Comparison of ENCODE assay signal across 8 cellular contexts in the genomic region with DNA sequence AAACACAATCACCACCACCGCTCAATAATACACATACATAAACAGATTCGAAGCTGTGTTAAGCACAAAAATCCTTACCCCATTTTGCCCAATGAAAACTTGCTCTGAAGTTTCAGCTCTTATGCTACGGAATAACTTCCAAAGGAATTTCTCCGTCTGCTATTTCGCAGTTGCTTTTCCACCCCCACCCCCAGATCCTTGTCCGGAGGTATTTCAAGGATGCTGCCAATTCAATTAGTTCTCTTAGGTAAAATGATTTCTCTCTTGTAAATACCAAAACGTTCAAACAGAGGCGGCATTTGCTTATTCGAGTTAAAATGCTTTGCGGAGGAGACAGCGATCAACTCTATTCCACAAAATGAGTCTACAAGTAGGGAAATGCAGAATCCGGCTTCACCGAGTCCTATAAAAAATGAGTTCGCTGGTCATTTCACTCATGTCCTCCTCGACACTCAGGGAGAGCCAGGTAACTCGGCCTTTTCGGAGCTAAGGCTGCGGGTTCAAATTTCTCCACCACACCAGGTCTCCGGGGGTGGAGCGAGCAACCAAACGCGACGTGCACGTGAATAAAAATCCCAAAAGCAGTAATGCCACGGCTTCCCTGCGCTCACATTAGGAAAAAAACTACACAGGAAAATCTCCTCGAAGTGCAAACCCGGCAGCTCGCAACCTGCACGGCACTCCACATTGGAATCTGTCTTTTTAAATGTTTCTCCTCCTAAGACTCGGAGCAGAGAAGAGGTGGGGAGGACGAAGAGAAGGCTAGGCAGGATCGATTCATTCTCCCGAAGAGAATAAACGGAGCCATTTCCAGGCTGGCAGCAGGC. TPM values are rescaled to one million over a fixed set of nuclear protein-coding genes. Genes with fewer than 3 reads are reported as not detected.
A peak's percentile ranks its signal among the peaks of the same experiment; 100 is the strongest.
DNase-seq lines count a peak whose midpoint lies in the region; ATAC-seq and TF ChIP-seq lines count a peak whose summit lies in the region.

No MANE protein-coding gene starts in this region.

- peak overlapping the region; percentile 91 for H3K27ac Mint-ChIP-seq in Caco-2 (ENCODE audit: unreplicated experiment)

- H3K36me3 ChIP-seq in Caco-2 (ENCODE audit: control insufficient read depth, insufficient read depth, low read length) (no peaks in the 10 kb centered on the region), WERI-Rb-1 (no peaks in the 10 kb centered on the region; the same call in 1 of the 2 replicates), ovary (no peaks in the 10 kb centered on the region)

- ATAC-seq in HG03097 (IDR thresholded peaks at IDR 0.05; ENCODE audit: low FRiP score, unreplicated experiment): no peak
- ATAC-seq in GM18511 (IDR thresholded peaks at IDR 0.05; ENCODE audit: unreplicated experiment): no peak

- no peaks in the 10 kb centered on the region for H3K9me3 ChIP-seq in Caco-2
- H3K9me3 ChIP-seq in WERI-Rb-1 (ENCODE audit: severe bottlenecking): no peaks in the 10 kb centered on the region
- H3K9me3 ChIP-seq in ovary: no peaks in the 10 kb centered on the region

- no peak for TF ChIP-seq EP300 in ovary (IDR thresholded peaks at IDR 0.05)

- intact Hi-C loops in Caco-2 (cut with micrococcal nuclease; ENCODE audit: unreplicated experiment): no loop called here
- intact Hi-C loops in ovary (cut with DNase I): no loop called here

- H3K27me3 Mint-ChIP-seq in Caco-2 (ENCODE audit: insufficient read depth, unreplicated experiment): no peaks in the 10 kb centered on the region

- POLR2A ChIA-PET in Caco-2 (lab: Charles Lee): interaction anchor here (1.0 to 2.1 kb wide), 2 partner anchors 11 to 100 kb away, joined by 4 to 6 read pairs; partner anchors contain the start of gene TENT2

- DNase-seq in Caco-2: peak; percentile 33 to 38
- no peak for DNase-seq in HFF-Myc (ENCODE audit: extremely low read depth, low read depth)
- peak; percentile 19 for DNase-seq in WERI-Rb-1
- peak; percentile 20 for DNase-seq in fibroblast of mammary gland (ENCODE audit: low read depth)
- DNase-seq in ovary: peak in 1 of 5 donors; percentile 22
- no peak for DNase-seq in germinal center (ENCODE audit: low spot score)

- BruUV-seq in Caco-2 (replicated peaks; lab: Mats Ljungman, UMichigan): TSS peak; percentile 25

- H3K36me3 Mint-ChIP-seq in Caco-2 (ENCODE audit: insufficient read depth, unreplicated experiment): peaks cover 17% of the 10 kb centered on the region

- CTCF ChIA-PET in Caco-2 (lab: Charles Lee): no interaction called here

- TF ChIP-seq POLR2A in ovary (IDR thresholded peaks at IDR 0.05): no peak

- TF ChIP-seq CTCF in Caco-2 (IDR thresholded peaks at IDR 0.05; ENCODE audit: insufficient read depth in 1 of 2, low read depth in 1 of 2, low read length in 1 of 2, severe bottlenecking in 1 of 2, unreplicated experiment in 1 of 2) (no peak), HFF-Myc (IDR thresholded peaks at IDR 0.05; ENCODE audit: low read depth, low read length, missing control alignments) (no peak), WERI-Rb-1 (IDR thresholded peaks at IDR 0.05; ENCODE audit: low read depth, low read length) (no peak), fibroblast of mammary gland (conservative IDR thresholded peaks at IDR 0.05; ENCODE audit: control insufficient read depth, insufficient read depth, low read depth, low read length) (no peak), ovary (IDR thresholded peaks at IDR 0.05) (no peak)

- H3K4me3 ChIP-seq in Caco-2 (ENCODE audit: low read depth, low read length): peak overlapping the region; percentile 93
- peak overlapping the region; percentile 56 for H3K4me3 ChIP-seq in HFF-Myc (replicated peaks; ENCODE audit: low read depth, low read length)
- peak overlapping the region; percentile 65 for H3K4me3 ChIP-seq in WERI-Rb-1 (ENCODE audit: low read depth, low read length)
- H3K4me3 ChIP-seq in fibroblast of mammary gland (ENCODE audit: control insufficient read depth, low read depth, low read length): peak overlapping the region; percentile 81
- H3K4me3 ChIP-seq in ovary: peak overlapping the region; percentile 60

- H3K4me1 Mint-ChIP-seq in Caco-2 (ENCODE audit: low read depth, unreplicated experiment): peaks cover 8% of the 10 kb centered on the region

- H3K9me3 Mint-ChIP-seq in Caco-2 (ENCODE audit: unreplicated experiment): no peaks in the 10 kb centered on the region

- H3K4me3 Mint-ChIP-seq in Caco-2 (ENCODE audit: unreplicated experiment): peak overlapping the region; percentile 85

- peak overlapping the region; percentile 83 for H3K27ac ChIP-seq in WERI-Rb-1
- H3K27ac ChIP-seq in ovary: peak overlapping the region; percentile 98 to 99

- WGBS in ovary, 3 donors: 1 to 4% (median 1%) methylated on average over 35 of the region's 35 CpGs

- H3K4me1 ChIP-seq in Caco-2 (peaks cover 13% of the 10 kb centered on the region), ovary (ENCODE audit: insufficient read depth) (peaks cover 2% of the 10 kb centered on the region)

- H3K27me3 ChIP-seq in Caco-2 (replicated peaks; ENCODE audit: control insufficient read depth, insufficient read depth, low read length) (no peaks in the 10 kb centered on the region), WERI-Rb-1 (ENCODE audit: insufficient read depth, low read depth, severe bottlenecking) (no peaks in the 10 kb centered on the region), ovary (no peaks in the 10 kb centered on the region)

RNA-seq across cellular contexts. Expression of gene HOMER1, which starts 1.0 kb away (rescaled TPM):
- total RNA-seq in Caco-2 (2022) (22.2 and 24.0 TPM in 2 replicates), ovary (10 to 100 TPM in 5 of 7 donors, 1 to 10 TPM in 2; 8.1 to 37.8 (median 11.8) TPM)
- 1 to 10 TPM; 1.8 to 2.8 TPM for polyA plus RNA-seq in ovary

Comparison
In these comparisons a context has a peak if more than half of its experiments do, and no peak if none do; other contexts are left out.
1. DNase-seq: peak in Caco-2 (2 of 2), WERI-Rb-1 (single experiment) and fibroblast of mammary gland (single experiment); none in HFF-Myc (single experiment) and germinal center (single experiment).
2. Peak in every context shown above with its lines, with median percentiles within 50 percentile points of each other: H3K4me3 ChIP-seq.